ENCODE assay signal across 8 cellular contexts in genomic region chr20:17431621-17432364, GRCh38.
A peak's percentile ranks its signal among the peaks of the same experiment; 100 is the strongest.
DNase-seq lines count a peak whose midpoint lies in the region; ATAC-seq and TF ChIP-seq lines count a peak whose summit lies in the region.

No MANE protein-coding gene starts in this region.

- H3K27ac Mint-ChIP-seq in Caco-2 (ENCODE audit: unreplicated experiment) = no peak overlapping the region
- H3K27ac Mint-ChIP-seq in neural progenitor cell = no peak overlapping the region
- H3K27ac Mint-ChIP-seq in type B pancreatic cell = no peak overlapping the region

- H3K27me3 Mint-ChIP-seq in Caco-2 (ENCODE audit: insufficient read depth, unreplicated experiment) = no peaks in the 10 kb centered on the region
- peaks cover 5% of the 10 kb centered on the region for H3K27me3 Mint-ChIP-seq in neural progenitor cell (ENCODE audit: insufficient read depth, low read depth)
- peaks cover 21% of the 10 kb centered on the region for H3K27me3 Mint-ChIP-seq in type B pancreatic cell

- no peaks in the 10 kb centered on the region for H3K27me3 ChIP-seq in Caco-2 (replicated peaks; ENCODE audit: control insufficient read depth, insufficient read depth, low read length)
- H3K27me3 ChIP-seq in fibroblast of lung (ENCODE audit: control insufficient read depth, insufficient read depth, low read length) = peaks cover 5% of the 10 kb centered on the region
- H3K27me3 ChIP-seq in neural progenitor cell = no peaks in the 10 kb centered on the region

- H3K36me3 Mint-ChIP-seq in Caco-2 (ENCODE audit: insufficient read depth, unreplicated experiment) = no peaks in the 10 kb centered on the region
- H3K36me3 Mint-ChIP-seq in neural progenitor cell = no peaks in the 10 kb centered on the region
- H3K36me3 Mint-ChIP-seq in type B pancreatic cell = no peaks in the 10 kb centered on the region

- H3K4me1 Mint-ChIP-seq in Caco-2 (ENCODE audit: low read depth, unreplicated experiment) (peaks cover 15% of the 10 kb centered on the region), neural progenitor cell (no peaks in the 10 kb centered on the region), type B pancreatic cell (ENCODE audit: unreplicated experiment) (peaks cover 17% of the 10 kb centered on the region)

- peak; percentile 52 for ATAC-seq in HG02884 (IDR thresholded peaks at IDR 0.05; ENCODE audit: unreplicated experiment)

- H3K4me1 ChIP-seq in Caco-2 (peaks cover 9% of the 10 kb centered on the region), fibroblast of lung (ENCODE audit: control insufficient read depth, extremely low read depth, insufficient read depth, low read length) (no peaks in the 10 kb centered on the region), neural progenitor cell (peaks cover 14% of the 10 kb centered on the region)

- no peak overlapping the region for H3K27ac ChIP-seq in fibroblast of lung (ENCODE audit: insufficient read depth, low read length)
- H3K27ac ChIP-seq in neural progenitor cell = no peak overlapping the region

- no peak overlapping the region for H3K9ac ChIP-seq in fibroblast of lung (ENCODE audit: insufficient read depth, low read length)
- H3K9ac ChIP-seq in neural progenitor cell = no peak overlapping the region

- no peak overlapping the region for H2AFZ ChIP-seq in fibroblast of lung (ENCODE audit: low read length)
- peak overlapping the region; percentile 31 for H2AFZ ChIP-seq in neural progenitor cell (replicated peaks)

- H3K79me2 ChIP-seq in fibroblast of lung (ENCODE audit: control insufficient read depth, insufficient read depth, low read length) (no peaks in the 10 kb centered on the region), neural progenitor cell (ENCODE audit: low read depth) (no peaks in the 10 kb centered on the region)

- no peaks in the 10 kb centered on the region for H3K9me3 Mint-ChIP-seq in Caco-2 (ENCODE audit: unreplicated experiment)
- no peaks in the 10 kb centered on the region for H3K9me3 Mint-ChIP-seq in neural progenitor cell
- no peaks in the 10 kb centered on the region for H3K9me3 Mint-ChIP-seq in type B pancreatic cell

- no peaks in the 10 kb centered on the region for H3K9me3 ChIP-seq in Caco-2
- H3K9me3 ChIP-seq in fibroblast of lung (ENCODE audit: control insufficient read depth, insufficient read depth, low read depth, low read length) = no peaks in the 10 kb centered on the region
- H3K9me3 ChIP-seq in neural progenitor cell (ENCODE audit: low read depth) = no peaks in the 10 kb centered on the region

- TF ChIP-seq CTCF in Caco-2 (IDR thresholded peaks at IDR 0.05; ENCODE audit: insufficient read depth in 1 of 2, low read depth in 1 of 2, low read length in 1 of 2, severe bottlenecking in 1 of 2, unreplicated experiment in 1 of 2) = peak; percentile 88 to 92
- peak; percentile 80 to 84 for TF ChIP-seq CTCF in fibroblast of lung (conservative IDR thresholded peaks at IDR 0.05 in 1 of 2, IDR thresholded peaks at IDR 0.05 in 1 of 2; ENCODE audit: low read depth in 1 of 2, low read length in 2 of 2)
- peak; percentile 96 for TF ChIP-seq CTCF in neural progenitor cell (IDR thresholded peaks at IDR 0.05)
- peak; percentile 97 for TF ChIP-seq CTCF in type B pancreatic cell (conservative IDR thresholded peaks at IDR 0.05)

- DNase-seq in Caco-2 = peak in 1 of 2 experiments; percentile 69
- DNase-seq in NCI-H526 (lab: John Stamatoyannopoulos, UW) = peak; percentile 4 to 63
- DNase-seq in activated CD8-positive, alpha-beta memory T cell treated with anti-CD3 and anti-CD28 coated beads, Interleukin-2, amount 50 U/mL, for 48 hours = peak; percentile 84
- peak; percentile 20 to 64 for DNase-seq in fibroblast of lung (ENCODE audit: low read depth in 2 of 2)
- peak; percentile 77 for DNase-seq in neural progenitor cell (ENCODE audit: low spot score)
- no peak for DNase-seq in type B pancreatic cell (ENCODE audit: extremely low spot score, unreplicated experiment)
- DNase-seq in T1000 (lab: John Stamatoyannopoulos, UW) = no peak

- no peak overlapping the region for H3K4me3 ChIP-seq in Caco-2 (ENCODE audit: low read depth, low read length)
- H3K4me3 ChIP-seq in fibroblast of lung (replicated peaks in 1 of 4; ENCODE audit: control extremely low read depth in 1 of 4, insufficient read depth in 1 of 4, low read depth in 3 of 4, low read length in 4 of 4) = no peak overlapping the region
- H3K4me3 ChIP-seq in neural progenitor cell = no peak overlapping the region

- H3K4me2 ChIP-seq in fibroblast of lung (ENCODE audit: extremely low read depth, insufficient read depth, low read length) (no peak overlapping the region), neural progenitor cell (no peak overlapping the region)

- intact Hi-C loops in Caco-2 (cut with micrococcal nuclease; ENCODE audit: unreplicated experiment) = loop anchor here (1.0 to 10.0 kb wide), 2 partner anchors 107 to 629 kb away; no protein-coding TSS in a partner anchor

- POLR2A ChIA-PET in Caco-2 (lab: Charles Lee) = no interaction called here

- H4K20me1 ChIP-seq in fibroblast of lung (ENCODE audit: control insufficient read depth, extremely low read depth, insufficient read depth, low read length) (no peaks in the 10 kb centered on the region), neural progenitor cell (ENCODE audit: low read depth) (no peaks in the 10 kb centered on the region)

- BruUV-seq in Caco-2 (replicated peaks; lab: Mats Ljungman, UMichigan) = no TSS peak

- CTCF ChIA-PET in Caco-2 (lab: Charles Lee) = interaction anchor here (0.6 to 2.3 kb wide), 8 partner anchors 11 to 1849 kb away, joined by 3 to 15 read pairs (median 4); no protein-coding TSS in a partner anchor

- H3K4me3 Mint-ChIP-seq in Caco-2 (ENCODE audit: unreplicated experiment) (no peak overlapping the region), neural progenitor cell (no peak overlapping the region), type B pancreatic cell (no peak overlapping the region)

- no peaks in the 10 kb centered on the region for H3F3A ChIP-seq in neural progenitor cell (ENCODE audit: low read depth)

- H3K36me3 ChIP-seq in Caco-2 (ENCODE audit: control insufficient read depth, insufficient read depth, low read length) (no peaks in the 10 kb centered on the region), fibroblast of lung (ENCODE audit: control insufficient read depth, insufficient read depth, low read length) (no peaks in the 10 kb centered on the region), neural progenitor cell (no peaks in the 10 kb centered on the region)

Comparison
In these comparisons a context has a peak if more than half of its experiments do, and no peak if none do; other contexts are left out.
1. DNase-seq: peak in NCI-H526 (2 of 2), activated CD8-positive, alpha-beta memory T cell treated with anti-CD3 and anti-CD28 coated beads, Interleukin-2, amount 50 U/mL, for 48 hours (single experiment), fibroblast of lung (2 of 2) and neural progenitor cell (single experiment); none in type B pancreatic cell (single experiment) and T1000 (single experiment).
2. Peak in every context shown above with its lines, with median percentiles within 50 percentile points of each other: CTCF ChIP-seq.